Comparison of ENCODE assay signal across 8 cellular contexts in genomic region chr20:33915726-33916331, GRCh38.
DNase-seq lines count a peak whose midpoint lies in the region; ATAC-seq and TF ChIP-seq lines count a peak whose summit lies in the region.

No MANE protein-coding gene starts in this region.

- no peak overlapping the region for H3K27ac ChIP-seq in OCI-LY3 (ENCODE audit: low read length)

- DNase-seq in GM06990 (ENCODE audit: extremely low read depth, insufficient read length) = no peak
- peak; percentile 74 to 75 for DNase-seq in activated T-cell treated with anti-CD3 and anti-CD28 coated beads, Interleukin-2, amount 50 U/mL, for 48 hours
- DNase-seq in head of caudate nucleus = peak in 22 of 42 donors; percentile 5 to 62 (median 18)
- DNase-seq in stimulated activated CD4-positive, alpha-beta T cell treated with anti-CD3 and anti-CD28 coated beads, Interleukin-12 subunit alpha, Interleukin-12 subunit beta, amount 100 ng/mL, for 48 hours (ENCODE audit: low read depth in 2 of 3, low spot score in 1 of 3) = peak; percentile 14 to 64 (median 44)
- DNase-seq in hippocampal formation (lab: John Stamatoyannopoulos, UW) = no peak

- H3K9ac ChIP-seq in OCI-LY3 (ENCODE audit: low read length) = no peak overlapping the region

- ATAC-seq in HG03175 (IDR thresholded peaks at IDR 0.05; ENCODE audit: unreplicated experiment) (no peak), HG03135 (IDR thresholded peaks at IDR 0.05; ENCODE audit: unreplicated experiment) (no peak)

- no peak overlapping the region for H2AFZ ChIP-seq in OCI-LY3 (ENCODE audit: low read depth, low read length)

- intact Hi-C loops in head of caudate nucleus (cut with DNase I) = no loop called here

- H3K36me3 ChIP-seq in GM06990 (ENCODE audit: control insufficient read depth, insufficient read depth, low read length) (no peaks in the 10 kb centered on the region), OCI-LY3 (replicated peaks; ENCODE audit: low read depth, low read length) (no peaks in the 10 kb centered on the region)

- TF ChIP-seq CTCF in GM06990 (IDR thresholded peaks at IDR 0.05; ENCODE audit: insufficient read depth, low read length, poor library complexity, severe bottlenecking) = peak; percentile 84
- peak; percentile 81 for TF ChIP-seq CTCF in OCI-LY3 (IDR thresholded peaks at IDR 0.05; ENCODE audit: low read depth, low read length)

- H3K27me3 ChIP-seq in GM06990 (replicated peaks; ENCODE audit: control insufficient read depth, insufficient read depth, low read length) (no peaks in the 10 kb centered on the region), OCI-LY3 (ENCODE audit: low read depth, low read length) (no peaks in the 10 kb centered on the region)

- no peaks in the 10 kb centered on the region for H3K79me2 ChIP-seq in OCI-LY3 (ENCODE audit: low read length)

- no peak overlapping the region for H3K4me3 ChIP-seq in GM06990 (replicated peaks; ENCODE audit: low read depth, low read length)
- no peak overlapping the region for H3K4me3 ChIP-seq in OCI-LY3 (ENCODE audit: low read length)

- H4K20me1 ChIP-seq in OCI-LY3 (ENCODE audit: insufficient read depth, low read length) = no peaks in the 10 kb centered on the region

- peaks cover 37% of the 10 kb centered on the region for H3K4me1 ChIP-seq in OCI-LY3 (ENCODE audit: low read length)

- no peaks in the 10 kb centered on the region for H3K9me3 ChIP-seq in OCI-LY3 (ENCODE audit: insufficient read depth, low read length)

- no peak overlapping the region for H3K4me2 ChIP-seq in OCI-LY3 (ENCODE audit: low read length)

Comparison
In these comparisons a context has a peak if more than half of its experiments do, and no peak if none do; other contexts are left out.
1. DNase-seq: peak in activated T-cell treated with anti-CD3 and anti-CD28 coated beads, Interleukin-2, amount 50 U/mL, for 48 hours (2 of 2), head of caudate nucleus (22 of 42) and stimulated activated CD4-positive, alpha-beta T cell treated with anti-CD3 and anti-CD28 coated beads, Interleukin-12 subunit alpha, Interleukin-12 subunit beta, amount 100 ng/mL, for 48 hours (3 of 3); none in GM06990 (single experiment) and hippocampal formation (0 of 2).